Comparison of ENCODE assay signal across 30 cellular contexts in genomic region chr11:17129003-17129402, GRCh38. TPM values are rescaled to one million over a fixed set of nuclear protein-coding genes. Genes with fewer than 3 reads are reported as not detected.
DNase-seq lines count a peak whose midpoint lies in the region; ATAC-seq, FAIRE-seq and TF ChIP-seq lines count a peak whose summit lies in the region.
"Had no signal": no experiment of that assay in that cellular context is flagged by ENCODE, and none has a peak within 500 bp of the region (broad histone marks: within the 10 kb centered on the region; RNA-seq: fewer than 3 reads in every experiment).

No MANE protein-coding gene starts in this region.

- in situ Hi-C loops in HepG2 (cut with HindIII; ENCODE audit: extremely low pct_ligation_motif_present, low pct_unique_long_range_greater_than_20kb): no loop called here

- no peak overlapping the region for H3K4me3 Mint-ChIP-seq in T-cell
- H3K4me3 Mint-ChIP-seq: endodermal cell; GM23338; IgD-negative memory B cell; stimulated activated effector memory CD8-positive, alpha-beta T cell treated with anti-CD3 and anti-CD28 coated beads, Interleukin-12 subunit alpha, Interleukin-12 subunit beta, amount 100 ng/mL, for 72 hours; type B pancreatic cell had no signal

- FAIRE-seq in bronchial epithelial cell (lab: Jason Lieb, UNC) (no peak), HepG2 (lab: Jason Lieb, UNC) (no peak)
- FAIRE-seq: GM12891 had no signal

- CTCF ChIA-PET in RWPE1 (lab: Yijun Ruan, JAX) (no interaction called here), T-cell (lab: Charles Lee) (no interaction called here), HepG2 (lab: Yijun Ruan, JAX; ENCODE audit: low intra/inter-chr PET ratio, low total read pairs) (no interaction called here)

- TF ChIP-seq POLR2A in HepG2 (IDR thresholded peaks at IDR 0.05; ENCODE audit: insufficient read depth in 1 of 2, low read depth in 2 of 2, low read length in 2 of 2): no peak

- TF ChIP-seq CTCF in RWPE1 (conservative IDR thresholded peaks at IDR 0.05; ENCODE audit: low read depth) (no peak), bronchial epithelial cell (IDR thresholded peaks at IDR 0.05; ENCODE audit: insufficient read depth, low read length, severe bottlenecking) (no peak), heart right ventricle (IDR thresholded peaks at IDR 0.05) (no peak), HepG2 (CRISPR knock-in tag; IDR thresholded peaks at IDR 0.05) (no peak)

- H3K27ac Mint-ChIP-seq in T-cell: no peak overlapping the region
- H3K27ac Mint-ChIP-seq: endodermal cell; GM23338; IgD-negative memory B cell; stimulated activated effector memory CD8-positive, alpha-beta T cell treated with anti-CD3 and anti-CD28 coated beads, Interleukin-12 subunit alpha, Interleukin-12 subunit beta, amount 100 ng/mL, for 72 hours; type B pancreatic cell had no signal

- H3K4me1 ChIP-seq in heart right ventricle: no peaks in the 10 kb centered on the region
- no peaks in the 10 kb centered on the region for H3K4me1 ChIP-seq in HepG2 (ENCODE audit: insufficient read depth, low read length)
- H3K4me1 ChIP-seq: BLaER1, esophagus muscularis mucosa, left ventricle myocardium inferior, right lobe of liver had no signal

- no peak for ATAC-seq in T-cell (replicated peaks in 1 of 4)
- ATAC-seq in heart right ventricle: no peak
- ATAC-seq in HepG2: no peak
- ATAC-seq: GM23338; right lobe of liver; stimulated activated effector memory CD8-positive, alpha-beta T cell treated with anti-CD3 and anti-CD28 coated beads, Interleukin-12 subunit alpha, Interleukin-12 subunit beta, amount 100 ng/mL, for 72 hours had no signal

- POLR2A ChIA-PET in RWPE1 (lab: Yijun Ruan, JAX; ENCODE audit: low non-redundant PET) (no interaction called here), T-cell (lab: Charles Lee) (no interaction called here), HepG2 (lab: Yijun Ruan, JAX) (no interaction called here)

- no peaks in the 10 kb centered on the region for H3K79me2 ChIP-seq in HepG2 (ENCODE audit: insufficient read depth, low read length)

- H3K27me3 ChIP-seq in bronchial epithelial cell (ENCODE audit: control insufficient read depth, insufficient read depth, low read length): no peaks in the 10 kb centered on the region
- no peaks in the 10 kb centered on the region for H3K27me3 ChIP-seq in heart right ventricle
- H3K27me3 ChIP-seq in HepG2 (ENCODE audit: control insufficient read depth in 1 of 2, insufficient read depth in 2 of 2, low read length in 2 of 2): no peaks in the 10 kb centered on the region
- H3K27me3 ChIP-seq: BLaER1, esophagus muscularis mucosa, MG63, right lobe of liver had no signal

- TF ChIP-seq RAD21 in HepG2 (CRISPR knock-in tag; IDR thresholded peaks at IDR 0.05): no peak

- H3K9me3 Mint-ChIP-seq in T-cell: no peaks in the 10 kb centered on the region
- H3K9me3 Mint-ChIP-seq: endodermal cell; GM23338; IgD-negative memory B cell; stimulated activated effector memory CD8-positive, alpha-beta T cell treated with anti-CD3 and anti-CD28 coated beads, Interleukin-12 subunit alpha, Interleukin-12 subunit beta, amount 100 ng/mL, for 72 hours; type B pancreatic cell had no signal

- BruUV-seq in HepG2 (replicated peaks; lab: Mats Ljungman, UMichigan): no TSS peak

- no peak for TF ChIP-seq EP300 in HepG2 (IDR thresholded peaks at IDR 0.05; ENCODE audit: low read depth in 2 of 2, low read length in 2 of 2)
- no peak for TF ChIP-seq EP300 in HepG2 (CRISPR knock-in tag; IDR thresholded peaks at IDR 0.05; ENCODE audit: borderline replicate concordance)

- H3K36me3 ChIP-seq in bronchial epithelial cell (ENCODE audit: control insufficient read depth, insufficient read depth, low read length): no peaks in the 10 kb centered on the region
- H3K36me3 ChIP-seq in heart right ventricle: peaks cover 0 to 99% (median 29%) of the 10 kb centered on the region in 9 donors
- peaks cover 4 to 39% of the 10 kb centered on the region in 2 experiments for H3K36me3 ChIP-seq in HepG2 (replicated peaks in 1 of 2; ENCODE audit: control insufficient read depth in 1 of 2, insufficient read depth in 2 of 2, low read length in 2 of 2)

- no peaks in the 10 kb centered on the region for H3K27me3 Mint-ChIP-seq in T-cell
- H3K27me3 Mint-ChIP-seq: IgD-negative memory B cell, type B pancreatic cell had no signal

- no peaks in the 10 kb centered on the region for H4K20me1 ChIP-seq in HepG2 (ENCODE audit: insufficient read depth, low read length)
- H4K20me1 ChIP-seq: BLaER1 had no signal

- H3K36me3 Mint-ChIP-seq in T-cell: peaks cover 37% of the 10 kb centered on the region

- H3K27ac ChIP-seq in RWPE1 (no peak overlapping the region), heart right ventricle (no peak overlapping the region), HepG2 (ENCODE audit: extremely low read length, insufficient read depth, low read length) (no peak overlapping the region)
- H3K27ac ChIP-seq: BLaER1, esophagus muscularis mucosa, left ventricle myocardium inferior, right lobe of liver, VCaP had no signal

- H3K4me2 ChIP-seq in HepG2 (ENCODE audit: low read depth, low read length): no peak overlapping the region
- H3K4me2 ChIP-seq: BLaER1, GM23338 had no signal

- H3K4me3 ChIP-seq in bronchial epithelial cell (ENCODE audit: low read depth, low read length): no peak overlapping the region
- no peak overlapping the region for H3K4me3 ChIP-seq in heart right ventricle
- no peak overlapping the region for H3K4me3 ChIP-seq in HepG2 (replicated peaks in 1 of 3; ENCODE audit: insufficient read depth in 1 of 3, low read depth in 2 of 3, low read length in 3 of 3)
- H3K4me3 ChIP-seq: BLaER1, esophagus muscularis mucosa, GM23338, left ventricle myocardium inferior, MG63, right lobe of liver had no signal

- no peak overlapping the region for H2AFZ ChIP-seq in HepG2 (ENCODE audit: low read length)
- H2AFZ ChIP-seq: GM23338 had no signal

- no peaks in the 10 kb centered on the region for H3K4me1 Mint-ChIP-seq in T-cell
- H3K4me1 Mint-ChIP-seq: GM23338; IgD-negative memory B cell; stimulated activated effector memory CD8-positive, alpha-beta T cell treated with anti-CD3 and anti-CD28 coated beads, Interleukin-12 subunit alpha, Interleukin-12 subunit beta, amount 100 ng/mL, for 72 hours had no signal

- WGBS in heart right ventricle, 2 donors: 83 to 92% methylated on average over 3 of the region's 3 CpGs
- WGBS in HepG2 (ENCODE audit: low lambda C conversion rate): 89% methylated on average over 3 of the region's 3 CpGs

- intact Hi-C loops in heart right ventricle (cut with DNase I) (no loop called here), HepG2 (cut with micrococcal nuclease; ENCODE audit: unreplicated experiment) (no loop called here)

- no peaks in the 10 kb centered on the region for H3K9me3 ChIP-seq in heart right ventricle
- H3K9me3 ChIP-seq in HepG2 (ENCODE audit: low read length): no peaks in the 10 kb centered on the region
- H3K9me3 ChIP-seq: BLaER1, esophagus muscularis mucosa, left ventricle myocardium inferior, MG63, right lobe of liver had no signal

- H3K9ac ChIP-seq in HepG2 (ENCODE audit: insufficient read depth, low read depth, low read length): no peak overlapping the region
- H3K9ac ChIP-seq: BLaER1 had no signal

- DNase-seq in A172 (ENCODE audit: low spot score) (peak; percentile 39), HCEC 1CT (peak; percentile 33), RWPE1 (ENCODE audit: low spot score) (peak; percentile 44), bronchial epithelial cell (ENCODE audit: low read depth) (peak; percentile 40), T-cell (no peak), heart right ventricle (no peak), HepG2 (ENCODE audit: low spot score) (no peak)
- no peak for DNase-seq in activated naive CD4-positive, alpha-beta T cell (lab: John Stamatoyannopoulos, UW)
- DNase-seq: activated CD4-positive, alpha-beta T cell treated with anti-CD3 and anti-CD28 coated beads for 48 hours; activated gamma-delta T cell; activated T-cell treated with anti-CD3 and anti-CD28 coated beads, Interleukin-2, amount 50 U/mL, for 1 hour; cortex of kidney; DMS79 treated with DMSO at 0.1 percent for 48 hours; endodermal cell; hypothalamus; left ventricle myocardium inferior; MG63; NCI-H1436 treated with DMSO at 0.1 percent for 48 hours; right lobe of liver; Right ventricle myocardium superior; stimulated activated CD4-positive, alpha-beta T cell treated with anti-CD3 and anti-CD28 coated beads, Interleukin-12 subunit alpha, Interleukin-12 subunit beta, amount 100 ng/mL, for 4 hours; stimulated activated CD4-positive, alpha-beta T cell treated with anti-CD3 and anti-CD28 coated beads, Interleukin-4, amount 100 ng/mL, for 1 hour had no signal

TF ChIP-seq in HepG2, 621 proteins besides CTCF, POLR2A, EP300 and RAD21 (continues in another document):
- TF ChIP-seq ZSCAN30 (CRISPR knock-in tag; IDR thresholded peaks at IDR 0.05) (no peak), ZNF343 (CRISPR knock-in tag; IDR thresholded peaks at IDR 0.05) (no peak), ZNF589 (CRISPR knock-in tag; conservative IDR thresholded peaks at IDR 0.05) (no peak)

RNA-seq across cellular contexts. Expression of gene RPS13, which starts 51.5 kb away (rescaled TPM):
- 881 and 1,078 TPM in 2 replicates for total RNA-seq in A172 (2014; rRNA removed; shearing (Covaris generic))
- total RNA-seq in bronchial epithelial cell (1,001 and 1,111 TPM in 2 replicates), T-cell (1,000 to 10,000 TPM; 1,534 to 1,829 (median 1,711) TPM), heart right ventricle (100 to 1,000 TPM; 646 to 869 (median 686) TPM), HepG2 (2016; rRNA removed; fragmentation: Illumina TruSeq; extraction: Trizol) (1,542 and 1,735 TPM in 2 replicates)
- polyA plus RNA-seq in heart right ventricle (1,000 to 10,000 TPM; 1,212 to 1,998 TPM), HepG2 (2011; rRNA removed) (1,908 and 2,245 TPM in 2 replicates)
- total RNA-seq in HepG2 (2016; cell fraction: cytosol; rRNA removed; fragmentation: Illumina TruSeq; extraction: Trizol; ENCODE audit: low read depth): 2,792 and 3,249 TPM in 2 replicates
- total RNA-seq in HepG2 (2016; cell fraction: insoluble cytoplasmic fraction; rRNA removed; fragmentation: Illumina TruSeq; extraction: Trizol): 1,538 and 1,805 TPM in 2 replicates
- 4,280 and 4,305 TPM in 2 replicates for total RNA-seq in HepG2 (2016; cell fraction: membrane; rRNA removed; fragmentation: Illumina TruSeq; extraction: Trizol)
- total RNA-seq in HepG2 (2016; cell fraction: nucleus; rRNA removed; fragmentation: Illumina TruSeq; extraction: Trizol): 609 and 619 TPM in 2 replicates
- 1,617 and 1,923 TPM in 2 replicates for polyA plus RNA-seq in HepG2 (2011; cell fraction: cytosol; rRNA removed)
- 279 and 367 TPM in 2 replicates for polyA plus RNA-seq in HepG2 (2011; cell fraction: nucleus; rRNA removed)
- 1,644 and 2,487 TPM in 2 replicates for polyA plus RNA-seq in HepG2 (2012)
- 3,160 and 3,393 TPM in 2 replicates for polyA plus RNA-seq in HepG2 (2016; cell fraction: cytosol; fragmentation: Illumina TruSeq; extraction: Trizol; ENCODE audit: low read depth)
- polyA plus RNA-seq in HepG2 (2016; cell fraction: insoluble cytoplasmic fraction; fragmentation: Illumina TruSeq; extraction: Trizol; ENCODE audit: low read depth): 1,742 and 1,793 TPM in 2 replicates
- 3,694 and 3,762 TPM in 2 replicates for polyA plus RNA-seq in HepG2 (2016; cell fraction: membrane; fragmentation: Illumina TruSeq; extraction: Trizol; ENCODE audit: low read depth)
- polyA plus RNA-seq in HepG2 (2016; cell fraction: nucleus; fragmentation: Illumina TruSeq; extraction: Trizol; ENCODE audit: insufficient read depth, low read depth): 904 and 939 TPM in 2 replicates
- polyA minus RNA-seq in HepG2 (2011; rRNA and poly(A)+ RNA removed; ENCODE audit: low replicate concordance): 934 and 1,186 TPM in 2 replicates
- 263 and 284 TPM in 2 replicates for polyA minus RNA-seq in HepG2 (2011; cell fraction: cytosol; rRNA and poly(A)+ RNA removed)
- 825 and 1,127 TPM in 2 replicates for polyA minus RNA-seq in HepG2 (2011; cell fraction: nucleus; rRNA and poly(A)+ RNA removed)

Comparison
In these comparisons a context has a peak if more than half of its experiments do, and no peak if none do; other contexts are left out.
1. DNase-seq: peak in A172 (single experiment), HCEC 1CT (single experiment), RWPE1 (single experiment) and bronchial epithelial cell (single experiment); none in T-cell (0 of 34), heart right ventricle (0 of 2), activated naive CD4-positive, alpha-beta T cell (0 of 4) and HepG2 (single experiment).